Comparison of ENCODE assay signal across 9 cellular contexts in the genomic region with DNA sequence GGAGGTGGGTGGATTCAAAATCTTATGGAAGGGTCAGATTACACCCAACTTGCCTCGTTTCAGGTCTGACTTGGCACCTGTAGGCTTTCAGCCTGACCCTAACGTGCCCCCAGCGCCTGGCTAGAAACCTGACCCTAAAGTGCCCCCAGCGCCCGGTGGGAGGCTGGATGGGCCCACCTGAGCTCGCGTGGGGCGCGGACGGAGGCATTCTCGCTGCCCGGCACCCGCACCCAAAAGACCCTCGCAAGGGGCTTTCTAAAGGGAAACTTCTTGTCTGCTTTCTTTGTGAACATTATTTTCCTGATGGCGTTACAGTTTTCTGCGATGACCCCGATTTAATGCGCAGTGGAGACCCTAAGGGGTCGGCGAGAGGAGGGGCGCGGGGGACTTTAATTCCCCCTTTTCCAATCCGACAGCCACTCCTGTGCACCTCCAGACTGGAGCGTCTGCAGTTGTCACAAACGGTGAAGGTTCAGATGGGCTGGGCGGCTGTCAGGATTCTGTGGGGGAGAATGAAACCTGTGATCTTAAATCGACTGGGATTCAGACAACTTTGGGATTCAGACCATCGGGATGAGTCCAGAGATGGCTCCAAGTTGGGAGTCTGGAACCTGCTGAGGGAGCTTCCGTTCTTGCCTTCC.
DNase-seq lines count a peak whose midpoint lies in the region; ATAC-seq lines count a peak whose summit lies in the region.
"Had no signal": no experiment of that assay in that cellular context is flagged by ENCODE, and none has a peak within 500 bp of the region (broad histone marks: within the 10 kb centered on the region; RNA-seq: fewer than 3 reads in every experiment).

No MANE protein-coding gene starts in this region.

- peaks cover 4% of the 10 kb centered on the region for H3K4me1 ChIP-seq in iPS DF 6.9 (ENCODE audit: control insufficient read depth, insufficient read depth, low read length)

- H3K27me3 Mint-ChIP-seq in activated naive CD4-positive, alpha-beta T cell treated with anti-CD3 and anti-CD28 coated beads, Interleukin-2, amount 50 U/mL, for 24 hours = peaks cover 41% of the 10 kb centered on the region
- peaks cover 57% of the 10 kb centered on the region for H3K27me3 Mint-ChIP-seq in stimulated activated memory B cell treated with anti-CD40 and anti-IgM and Interleukin-4, amounts not matched to agents 10 μg/mL and 1 μg/mL and 100 μg/mL, for 72 hours

- no peak for ATAC-seq in stimulated activated memory B cell treated with anti-CD40 and anti-IgM and Interleukin-4, amounts not matched to agents 10 μg/mL and 1 μg/mL and 100 μg/mL, for 72 hours
- ATAC-seq in GM21526 (IDR thresholded peaks at IDR 0.05; ENCODE audit: low FRiP score, unreplicated experiment) = no peak

- peaks cover 36% of the 10 kb centered on the region for H3K4me1 Mint-ChIP-seq in activated naive CD4-positive, alpha-beta T cell treated with anti-CD3 and anti-CD28 coated beads, Interleukin-2, amount 50 U/mL, for 24 hours
- peaks cover 40% of the 10 kb centered on the region for H3K4me1 Mint-ChIP-seq in stimulated activated memory B cell treated with anti-CD40 and anti-IgM and Interleukin-4, amounts not matched to agents 10 μg/mL and 1 μg/mL and 100 μg/mL, for 72 hours

- no peaks in the 10 kb centered on the region for H3K9me3 ChIP-seq in SK-N-MC (ENCODE audit: low read depth, low read length)
- H3K9me3 ChIP-seq in iPS DF 6.9 (ENCODE audit: control insufficient read depth, insufficient read depth, low read length) = no peaks in the 10 kb centered on the region

- H3K27ac ChIP-seq in SK-N-MC = no peak overlapping the region
- H3K27ac ChIP-seq in iPS DF 6.9 (ENCODE audit: low read length) = no peak overlapping the region

- DNase-seq in activated naive CD4-positive, alpha-beta T cell treated with Interleukin-2 at 50 U/mL for 16 hours = no peak
- DNase-seq in SK-N-MC (ENCODE audit: low read depth, low spot score) = no peak
- DNase-seq in iPS DF 6.9 (ENCODE audit: low read depth, low spot score) = no peak
- DNase-seq in NCI-H2081 (lab: John Stamatoyannopoulos, UW) = no peak
- DNase-seq in RKO (ENCODE audit: low spot score) = no peak
- DNase-seq: effector CD4-positive, alpha-beta T cell had no signal

- H3K9ac ChIP-seq in SK-N-MC (ENCODE audit: insufficient read length) = no peak overlapping the region

- H3K36me3 ChIP-seq in SK-N-MC (ENCODE audit: insufficient read depth, low read length) = no peaks in the 10 kb centered on the region
- no peaks in the 10 kb centered on the region for H3K36me3 ChIP-seq in iPS DF 6.9 (ENCODE audit: control insufficient read depth, insufficient read depth, low read length)

- H3K27ac Mint-ChIP-seq in activated naive CD4-positive, alpha-beta T cell treated with anti-CD3 and anti-CD28 coated beads, Interleukin-2, amount 50 U/mL, for 24 hours = no peak overlapping the region
- H3K27ac Mint-ChIP-seq in stimulated activated memory B cell treated with anti-CD40 and anti-IgM and Interleukin-4, amounts not matched to agents 10 μg/mL and 1 μg/mL and 100 μg/mL, for 72 hours = no peak overlapping the region

- H3K36me3 Mint-ChIP-seq in activated naive CD4-positive, alpha-beta T cell treated with anti-CD3 and anti-CD28 coated beads, Interleukin-2, amount 50 U/mL, for 24 hours = no peaks in the 10 kb centered on the region
- H3K36me3 Mint-ChIP-seq in stimulated activated memory B cell treated with anti-CD40 and anti-IgM and Interleukin-4, amounts not matched to agents 10 μg/mL and 1 μg/mL and 100 μg/mL, for 72 hours = no peaks in the 10 kb centered on the region

- H3K4me3 ChIP-seq in SK-N-MC (peak overlapping the region; percentile 75), iPS DF 6.9 (ENCODE audit: low read length) (peak overlapping the region; percentile 57; the same call in 1 of the 2 replicates)

- H3K4me3 Mint-ChIP-seq in activated naive CD4-positive, alpha-beta T cell treated with anti-CD3 and anti-CD28 coated beads, Interleukin-2, amount 50 U/mL, for 24 hours = peak overlapping the region; percentile 74
- H3K4me3 Mint-ChIP-seq in stimulated activated memory B cell treated with anti-CD40 and anti-IgM and Interleukin-4, amounts not matched to agents 10 μg/mL and 1 μg/mL and 100 μg/mL, for 72 hours = peak overlapping the region; percentile 64

- H3K9me3 Mint-ChIP-seq in activated naive CD4-positive, alpha-beta T cell treated with anti-CD3 and anti-CD28 coated beads, Interleukin-2, amount 50 U/mL, for 24 hours = no peaks in the 10 kb centered on the region
- no peaks in the 10 kb centered on the region for H3K9me3 Mint-ChIP-seq in stimulated activated memory B cell treated with anti-CD40 and anti-IgM and Interleukin-4, amounts not matched to agents 10 μg/mL and 1 μg/mL and 100 μg/mL, for 72 hours

- H3K27me3 ChIP-seq in iPS DF 6.9 (ENCODE audit: control insufficient read depth, insufficient read depth, low read length) = peaks cover 44% of the 10 kb centered on the region

- no CpG with 5 or more reads among the region's 29 CpGs for WGBS in iPS DF 6.9 (ENCODE audit: insufficient coverage, insufficient read length)
